In the genomic region with DNA sequence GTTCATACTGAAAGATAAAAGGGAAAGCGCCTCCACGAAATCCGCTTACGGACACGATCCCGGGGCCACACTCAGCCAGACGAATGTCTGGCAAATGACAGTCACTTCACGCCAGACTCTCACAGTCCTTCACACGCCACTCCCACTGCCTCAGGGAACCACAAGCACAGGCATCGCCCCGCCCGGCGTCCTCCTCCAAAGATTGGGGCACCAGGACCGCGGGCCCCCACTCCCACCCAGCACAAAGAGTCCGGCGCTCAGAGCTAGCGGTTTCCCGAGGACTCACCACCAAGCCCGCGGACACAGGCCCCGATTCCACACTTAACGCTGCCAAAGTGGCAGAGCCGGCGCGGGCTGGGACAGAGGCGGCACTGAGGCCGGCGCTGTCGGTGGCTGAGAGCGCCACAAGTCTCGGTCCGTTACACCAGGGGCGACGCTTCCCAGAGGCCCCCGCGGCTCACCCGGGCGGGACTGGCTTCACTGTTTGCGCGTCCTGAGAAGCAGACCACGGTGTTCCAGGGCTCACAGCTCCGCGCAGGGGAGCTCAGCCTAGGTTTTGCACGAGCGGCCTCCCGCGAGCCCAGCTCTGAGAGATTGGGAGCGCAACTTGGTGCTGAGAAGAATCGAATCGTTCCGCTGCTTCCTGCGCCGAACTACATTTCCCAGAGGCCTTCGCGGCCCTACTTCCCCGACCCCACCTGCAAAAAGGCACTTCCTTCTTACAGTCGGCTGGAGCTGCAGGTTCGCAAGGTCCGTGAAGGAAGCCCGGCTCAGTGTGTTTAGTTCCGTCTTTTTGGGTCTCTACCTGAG, we compare ENCODE assay signal across 8 cellular contexts. TPM values are rescaled to one million over a fixed set of nuclear protein-coding genes. Genes with fewer than 3 reads are reported as not detected.
DNase-seq lines count a peak whose midpoint lies in the region; ATAC-seq, FAIRE-seq and TF ChIP-seq lines count a peak whose summit lies in the region.

Gene ZNF569 (minus strand): TSS at position 647 of the 810 bp plus-strand sequence. CDS start 22,523 bp downstream, outside the sequence.

- no peaks in the 10 kb centered on the region; a peak in 1 of 5 replicates for H3K27me3 ChIP-seq in HepG2 (ENCODE audit: control insufficient read depth in 1 of 2, insufficient read depth in 2 of 2, low read length in 2 of 2)

- FAIRE-seq in HepG2 (lab: Jason Lieb, UNC) = peak; percentile 84

- DNase-seq in AML-193 (lab: John Stamatoyannopoulos, UW) = peak; percentile 79 to 89
- DNase-seq in NCI-H524 treated with DMSO at 0.1 percent for 48 hours (lab: John Stamatoyannopoulos, UW) = peak; percentile 83
- peak; percentile 85 to 86 for DNase-seq in activated CD4-positive, alpha-beta T cell treated with anti-CD3 and anti-CD28 coated beads, Interleukin-2, amount 50 U/mL, for 4 hours
- DNase-seq in dermis microvascular lymphatic vessel endothelial cell (ENCODE audit: low read depth in 2 of 2) = peak; percentile 86 to 92
- peak; percentile 89 for DNase-seq in HepG2 (ENCODE audit: low spot score)
- DNase-seq in stimulated activated CD4-positive, alpha-beta T cell treated with anti-CD3 and anti-CD28 coated beads, Interleukin-2, amount 100 ng/mL, for 48 hours = peak; percentile 73 to 75

- TF ChIP-seq CTCF in HepG2 (CRISPR knock-in tag; IDR thresholded peaks at IDR 0.05) = peak; percentile 0; the same call in 1 of the 2 replicates

- no peaks in the 10 kb centered on the region for H3K79me2 ChIP-seq in HepG2 (ENCODE audit: insufficient read depth, low read length)

- CTCF ChIA-PET in HepG2 (lab: Yijun Ruan, JAX; ENCODE audit: low intra/inter-chr PET ratio, low total read pairs) = no interaction called here

- H4K20me1 ChIP-seq in HepG2 (ENCODE audit: insufficient read depth, low read length) = no peaks in the 10 kb centered on the region

- ATAC-seq in HG03432 (IDR thresholded peaks at IDR 0.05; ENCODE audit: unreplicated experiment) (peak; percentile 70), HepG2 (peak; percentile 85)

- WGBS in HepG2 (ENCODE audit: low lambda C conversion rate) = 0% methylated on average over 21 of the region's 62 CpGs

- BruUV-seq in HepG2 (replicated peaks; lab: Mats Ljungman, UMichigan) = no TSS peak

- TF ChIP-seq EP300 in HepG2 (IDR thresholded peaks at IDR 0.05; ENCODE audit: low read depth in 2 of 2, low read length in 2 of 2) (0 out of 4 replicates have a peak, but pooled peaks of 1 of the 2 experiments have one; percentile 10), HepG2 (CRISPR knock-in tag; IDR thresholded peaks at IDR 0.05; ENCODE audit: borderline replicate concordance) (no peak)

- peaks cover 30% of the 10 kb centered on the region for H3K4me1 ChIP-seq in HepG2 (ENCODE audit: insufficient read depth, low read length)

- H3K9me3 ChIP-seq in HepG2 (ENCODE audit: low read length) = peaks cover 7% of the 10 kb centered on the region

- TF ChIP-seq RAD21 in HepG2 (CRISPR knock-in tag; IDR thresholded peaks at IDR 0.05) = no peak; the same call in 1 of the 2 replicates

- H3K4me2 ChIP-seq in HepG2 (ENCODE audit: low read depth, low read length) = peak within 1 kb of the TSS; percentile 78

- H3K9ac ChIP-seq in HepG2 (ENCODE audit: insufficient read depth, low read depth, low read length) = peak within 1 kb of the TSS; percentile 83

- TF ChIP-seq POLR2A in GM19099 (IDR thresholded peaks at IDR 0.05; ENCODE audit: extremely low read depth, insufficient read length, low read depth) = peak; percentile 76
- TF ChIP-seq POLR2A in HepG2 (IDR thresholded peaks at IDR 0.05; ENCODE audit: insufficient read depth in 1 of 2, low read depth in 2 of 2, low read length in 2 of 2) = peak; percentile 58 to 74; a peak in 1 of 4 replicates

- peak within 1 kb of the TSS; percentile 89 for H3K27ac ChIP-seq in HepG2 (ENCODE audit: extremely low read length, insufficient read depth, low read length)

- in situ Hi-C loops in HepG2 (cut with HindIII; ENCODE audit: extremely low pct_ligation_motif_present, low pct_unique_long_range_greater_than_20kb) = no loop called here

- peak within 1 kb of the TSS; percentile 76 to 97 (median 89) for H3K4me3 ChIP-seq in HepG2 (replicated peaks in 1 of 3; ENCODE audit: insufficient read depth in 1 of 3, low read depth in 2 of 3, low read length in 3 of 3)

- peak within 1 kb of the TSS; percentile 89 for H2AFZ ChIP-seq in HepG2 (ENCODE audit: low read length)

- peaks cover 0 to 17% of the 10 kb centered on the region in 2 experiments; a peak in 1 of 5 replicates for H3K36me3 ChIP-seq in HepG2 (replicated peaks in 1 of 2; ENCODE audit: control insufficient read depth in 1 of 2, insufficient read depth in 2 of 2, low read length in 2 of 2)

- intact Hi-C loops in HepG2 (cut with micrococcal nuclease; ENCODE audit: unreplicated experiment) = loop anchor here (2.0 to 10.0 kb wide), 5 partner anchors 95 to 550 kb away; partner anchors contain the start of genes ZFP30, ZNF527, ZNF540 and ZNF568

- POLR2A ChIA-PET in HepG2 (lab: Yijun Ruan, JAX) = interaction anchor here (0.7 to 1.6 kb wide), 9 partner anchors 40 to 801 kb away, joined by 3 to 12 read pairs (median 4); partner anchors contain the start of genes ZNF383, ZNF420, ZNF461 and ZNF527

TF ChIP-seq in HepG2, 621 proteins besides CTCF, POLR2A, EP300 and RAD21 (continues in another document):
- TF ChIP-seq POLR2AphosphoS2 (IDR thresholded peaks at IDR 0.05; ENCODE audit: low read depth, low read length) = no peak
- TF ChIP-seq REPIN1 (CRISPR knock-in tag; IDR thresholded peaks at IDR 0.05; ENCODE audit: borderline replicate concordance, low read depth) = peak; percentile 85
- TF ChIP-seq NONO (IDR thresholded peaks at IDR 0.05) = no peak
- peak; percentile 66; the same call in 1 of the 2 replicates for TF ChIP-seq NONO (CRISPR knock-in tag; conservative IDR thresholded peaks at IDR 0.05)
- TF ChIP-seq ZFP91 (CRISPR knock-in tag; IDR thresholded peaks at IDR 0.05; ENCODE audit: borderline replicate concordance) = peak; percentile 66; the same call in 1 of the 2 replicates
- TF ChIP-seq SSRP1 (CRISPR knock-in tag; IDR thresholded peaks at IDR 0.05) = no peak
- 0 out of 2 replicates have a peak, but pooled peaks have one; percentile 33 for TF ChIP-seq ZNF567 (CRISPR knock-in tag; IDR thresholded peaks at IDR 0.05; ENCODE audit: borderline replicate concordance)
- no peak for TF ChIP-seq ZNF24 (IDR thresholded peaks at IDR 0.05)
- TF ChIP-seq ZNF564 (CRISPR knock-in tag; IDR thresholded peaks at IDR 0.05) = peak; percentile 43; the same call in 1 of the 2 replicates
- no peak for TF ChIP-seq FOXA1 (IDR thresholded peaks at IDR 0.05)
- TF ChIP-seq FOXA1 (CRISPR knock-in tag; IDR thresholded peaks at IDR 0.05) = no peak
- no peak for TF ChIP-seq CCAR2 (optimal IDR thresholded peaks at IDR 0.05; ENCODE audit: low read depth, low read length)
- TF ChIP-seq THYN1 (CRISPR knock-in tag; IDR thresholded peaks at IDR 0.05; ENCODE audit: borderline replicate concordance, low read depth) = no peak
- TF ChIP-seq ZNF605 (CRISPR knock-in tag; IDR thresholded peaks at IDR 0.05) = 0 out of 2 replicates have a peak, but pooled peaks have one; percentile 29
- TF ChIP-seq RFXAP (CRISPR knock-in tag; IDR thresholded peaks at IDR 0.05; ENCODE audit: borderline replicate concordance) = peak; percentile 83; the same call in 1 of the 2 replicates
- TF ChIP-seq U2AF1 (optimal IDR thresholded peaks at IDR 0.05; ENCODE audit: low read depth, low read length) = peak; percentile 55
- peak; percentile 82; the same call in 1 of the 2 replicates for TF ChIP-seq SPEN (CRISPR knock-in tag; IDR thresholded peaks at IDR 0.05; ENCODE audit: low read depth)
- TF ChIP-seq ZNF121 (CRISPR knock-in tag; IDR thresholded peaks at IDR 0.05) = 0 out of 2 replicates have a peak, but pooled peaks have one; percentile 26

RNA-seq across cellular contexts. Expression of gene ZNF569, which starts in this region (rescaled TPM):
- total RNA-seq in dermis microvascular lymphatic vessel endothelial cell (4.7 and 5.8 TPM in 2 replicates), HepG2 (2016; rRNA removed; fragmentation: Illumina TruSeq; extraction: Trizol) (5.7 and 7.0 TPM in 2 replicates)
- 1.6 and 2.0 TPM in 2 replicates for total RNA-seq in HepG2 (2016; cell fraction: cytosol; rRNA removed; fragmentation: Illumina TruSeq; extraction: Trizol; ENCODE audit: low read depth)
- total RNA-seq in HepG2 (2016; cell fraction: insoluble cytoplasmic fraction; rRNA removed; fragmentation: Illumina TruSeq; extraction: Trizol) = 5.8 and 5.9 TPM in 2 replicates
- 3.0 and 3.6 TPM in 2 replicates for total RNA-seq in HepG2 (2016; cell fraction: membrane; rRNA removed; fragmentation: Illumina TruSeq; extraction: Trizol)
- total RNA-seq in HepG2 (2016; cell fraction: nucleus; rRNA removed; fragmentation: Illumina TruSeq; extraction: Trizol) = 6.3 and 6.8 TPM in 2 replicates
- polyA plus RNA-seq in HepG2 (2011; rRNA removed) = 1.2 and 1.4 TPM in 2 replicates
- polyA plus RNA-seq in HepG2 (2011; cell fraction: cytosol; rRNA removed) = 0.97 and 1.4 TPM in 2 replicates
- 1.1 and 1.7 TPM in 2 replicates for polyA plus RNA-seq in HepG2 (2011; cell fraction: nucleus; rRNA removed)
- polyA plus RNA-seq in HepG2 (2012) = 1.8 and 3.3 TPM in 2 replicates
- polyA plus RNA-seq in HepG2 (2016; cell fraction: cytosol; fragmentation: Illumina TruSeq; extraction: Trizol; ENCODE audit: low read depth) = 0.80 and 0.86 TPM in 2 replicates
- polyA plus RNA-seq in HepG2 (2016; cell fraction: insoluble cytoplasmic fraction; fragmentation: Illumina TruSeq; extraction: Trizol; ENCODE audit: low read depth) = 5.5 and 6.1 TPM in 2 replicates
- polyA plus RNA-seq in HepG2 (2016; cell fraction: membrane; fragmentation: Illumina TruSeq; extraction: Trizol; ENCODE audit: low read depth) = 1.2 and 1.3 TPM in 2 replicates
- 4.8 and 5.9 TPM in 2 replicates for polyA plus RNA-seq in HepG2 (2016; cell fraction: nucleus; fragmentation: Illumina TruSeq; extraction: Trizol; ENCODE audit: insufficient read depth, low read depth)
- polyA minus RNA-seq in HepG2 (2011; rRNA and poly(A)+ RNA removed; ENCODE audit: low replicate concordance) = 2.4 TPM in 1 of 2 replicates, not detected in the other
- 2.5 and 3.6 TPM in 2 replicates for polyA minus RNA-seq in HepG2 (2011; cell fraction: cytosol; rRNA and poly(A)+ RNA removed)
- 7.7 and 8.1 TPM in 2 replicates for polyA minus RNA-seq in HepG2 (2011; cell fraction: nucleus; rRNA and poly(A)+ RNA removed)

Comparison
In these comparisons a context has a peak if more than half of its experiments do, and no peak if none do; other contexts are left out.
1. Peak in every context shown above with its lines: DNase-seq, ATAC-seq, H3K4me3 ChIP-seq and H3K27ac ChIP-seq.